In the genomic region with DNA sequence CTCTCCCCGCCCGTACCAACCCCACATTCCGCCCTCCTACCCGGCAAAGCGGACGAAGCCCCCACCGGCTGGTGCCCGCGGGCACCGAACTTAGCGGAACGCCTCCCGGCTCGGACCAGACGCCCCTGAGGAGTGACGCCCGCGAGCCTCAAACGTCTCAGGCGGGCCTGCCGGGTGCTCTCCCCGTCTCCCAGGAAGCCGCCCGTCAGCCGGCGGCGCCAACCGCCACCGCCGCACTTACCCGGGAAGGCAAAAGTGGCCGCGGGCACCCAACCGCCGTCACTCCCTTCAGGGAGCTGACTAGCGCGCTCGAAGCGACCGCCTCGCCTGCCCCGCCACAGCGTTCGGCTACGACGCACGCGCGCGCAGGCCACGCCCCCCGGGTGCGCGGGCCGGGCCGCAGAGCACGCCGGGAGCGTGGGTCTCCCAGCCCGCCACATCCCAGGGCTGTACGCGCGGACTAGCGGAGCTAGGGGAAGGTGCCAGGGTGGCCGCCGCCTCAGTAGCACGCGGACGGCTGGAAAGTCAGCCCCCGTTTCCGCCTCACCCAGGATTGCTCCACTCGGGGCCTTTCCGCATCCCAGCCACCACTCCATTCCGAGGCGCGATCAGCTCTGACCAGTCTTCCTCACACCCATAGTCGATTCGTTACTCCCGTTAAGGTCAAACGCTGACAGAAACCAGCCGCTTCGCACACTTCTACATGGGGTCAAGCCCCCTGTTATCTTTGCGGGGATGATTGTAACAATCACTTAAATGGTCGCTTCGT, we compare ENCODE assay signal across 9 cellular contexts. TPM values are rescaled to one million over a fixed set of nuclear protein-coding genes. Genes with fewer than 3 reads are reported as not detected.
DNase-seq lines count a peak whose midpoint lies in the region; ATAC-seq, FAIRE-seq and TF ChIP-seq lines count a peak whose summit lies in the region.
"Had no signal": no experiment of that assay in that cellular context is flagged by ENCODE, and none has a peak within 500 bp of the region (broad histone marks: within the 10 kb centered on the region; RNA-seq: fewer than 3 reads in every experiment).

A gene (minus strand): TSS at position 346 of the 769 bp plus-strand sequence. CDS start 3,760 bp downstream, outside the sequence.

- H3K4me1 ChIP-seq in kidney (ENCODE audit: control insufficient read depth in 1 of 2, insufficient read depth in 1 of 2, low read depth in 1 of 2, low read length in 2 of 2) = peaks cover 4 to 6% of the 10 kb centered on the region in 2 donors

- FAIRE-seq in kidney (lab: Jason Lieb, UNC) = no peak
- FAIRE-seq: TTC549 had no signal

- peak within 1 kb of the TSS; percentile 85 to 86 for H3K27ac ChIP-seq in kidney (ENCODE audit: low read depth in 2 of 2, low read length in 2 of 2)

- H3K4me3 ChIP-seq in kidney (ENCODE audit: low read length in 2 of 2) = peak within 1 kb of the TSS; percentile 87 to 89

- no peaks in the 10 kb centered on the region for H3K9me3 ChIP-seq in kidney (ENCODE audit: control insufficient read depth in 1 of 2, low read length in 2 of 2)

- intact Hi-C loops in kidney (cut with DNase I) = no loop called here

- peak; percentile 91 for ATAC-seq in GM18909 (IDR thresholded peaks at IDR 0.05; ENCODE audit: poor library complexity, unreplicated experiment)
- ATAC-seq in HG03139 (IDR thresholded peaks at IDR 0.05; ENCODE audit: unreplicated experiment) = peak; percentile 91

- H3K36me3 ChIP-seq in kidney (ENCODE audit: control insufficient read depth in 1 of 2, insufficient read depth in 2 of 2, low read length in 2 of 2) = no peaks in the 10 kb centered on the region

- peak within 1 kb of the TSS; percentile 82 to 90 for H3K9ac ChIP-seq in kidney (ENCODE audit: low read length in 2 of 2)

- TF ChIP-seq CTCF in AG09319 (IDR thresholded peaks at IDR 0.05; ENCODE audit: low read depth, low read length) (no peak; the same call in 1 of the 2 replicates), kidney (IDR thresholded peaks at IDR 0.05; ENCODE audit: borderline replicate concordance, extremely low read depth, insufficient read depth) (peak; percentile 24)

- DNase-seq in AG09319 (ENCODE audit: extremely low read depth, low read depth) = peak; percentile 53
- DNase-seq in NCI-H2227 (lab: John Stamatoyannopoulos, UW; ENCODE audit: unreplicated experiment) = peak; percentile 92
- DNase-seq in activated CD4-positive, alpha-beta T cell treated with anti-CD3 and anti-CD28 coated beads for 1 hour = peak; percentile 81
- DNase-seq in cerebellar nuclear complex (lab: John Stamatoyannopoulos, UW) = peak; percentile 2 to 28
- peak; percentile 94 for DNase-seq in kidney
- peak; percentile 90 for DNase-seq in stimulated activated CD4-positive, alpha-beta T cell treated with anti-CD3 and anti-CD28 coated beads, Interleukin-15, amount 100 ng/mL, for 24 hours

RNA-seq across cellular contexts. Expression of the gene that starts here (rescaled TPM):
- total RNA-seq in kidney = 9.9 TPM
- polyA plus RNA-seq in kidney (ENCODE audit: insufficient read depth, low read depth, low replicate concordance) = 22.7 TPM

Comparison
In these comparisons a context has a peak if more than half of its experiments do, and no peak if none do; other contexts are left out.
1. Peak in every context shown above with its lines: DNase-seq, ATAC-seq, H3K4me3 ChIP-seq and H3K27ac ChIP-seq.
2. DNase-seq: peak in every context shown above with its lines; median percentile 94 in kidney; 92 in NCI-H2227; 90 in stimulated activated CD4-positive, alpha-beta T cell treated with anti-CD3 and anti-CD28 coated beads, Interleukin-15, amount 100 ng/mL, for 24 hours; 81 in activated CD4-positive, alpha-beta T cell treated with anti-CD3 and anti-CD28 coated beads for 1 hour; 53 in AG09319; 15 in cerebellar nuclear complex.